In the genomic region with DNA sequence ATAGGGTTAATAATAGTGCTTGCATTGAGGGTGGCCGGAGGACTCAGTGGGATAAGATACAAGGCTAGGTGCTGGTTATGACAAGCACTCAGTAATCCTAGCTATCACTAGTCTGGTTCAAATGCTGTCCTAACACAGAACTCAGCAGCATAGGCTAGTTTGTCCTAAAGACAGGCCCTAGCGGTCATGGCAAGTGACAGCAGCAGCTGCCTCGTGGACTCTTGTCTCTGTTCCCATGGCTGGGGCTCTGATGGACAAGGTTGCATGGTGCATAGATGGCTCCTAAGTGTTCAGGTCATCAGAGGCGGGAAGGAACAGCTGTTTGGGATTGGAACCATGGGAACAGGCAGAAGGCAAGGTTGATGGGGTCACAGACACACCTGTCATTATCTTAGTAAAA, we compare ENCODE assay signal across 2 cellular contexts.
TF ChIP-seq lines count a peak whose summit lies in the region.

No MANE protein-coding gene starts in this region.

TF ChIP-seq in GM23338, 12 proteins besides CTCF, POLR2A, EP300 and RAD21 (continues in another document):
- TF ChIP-seq EZH2 (IDR thresholded peaks at IDR 0.05; ENCODE audit: low read depth, unreplicated experiment) (no peak), STAT1 (IDR thresholded peaks at IDR 0.05; ENCODE audit: unreplicated experiment) (no peak), ZNF114 (CRISPR knock-in tag; IDR thresholded peaks at IDR 0.05) (no peak), JUNB (IDR thresholded peaks at IDR 0.05; ENCODE audit: unreplicated experiment) (no peak), EZH2phosphoT487 (IDR thresholded peaks at IDR 0.05; ENCODE audit: unreplicated experiment) (no peak), ZNF331 (CRISPR knock-in tag; IDR thresholded peaks at IDR 0.05; ENCODE audit: low read depth) (no peak), CREB1 (CRISPR knock-in tag; IDR thresholded peaks at IDR 0.05; ENCODE audit: low read depth) (no peak), NANOG (IDR thresholded peaks at IDR 0.05; ENCODE audit: borderline replicate concordance) (no peak), POLR2AphosphoS5 (IDR thresholded peaks at IDR 0.05; ENCODE audit: low read depth) (no peak)
- TF ChIP-seq, protein P1, sequence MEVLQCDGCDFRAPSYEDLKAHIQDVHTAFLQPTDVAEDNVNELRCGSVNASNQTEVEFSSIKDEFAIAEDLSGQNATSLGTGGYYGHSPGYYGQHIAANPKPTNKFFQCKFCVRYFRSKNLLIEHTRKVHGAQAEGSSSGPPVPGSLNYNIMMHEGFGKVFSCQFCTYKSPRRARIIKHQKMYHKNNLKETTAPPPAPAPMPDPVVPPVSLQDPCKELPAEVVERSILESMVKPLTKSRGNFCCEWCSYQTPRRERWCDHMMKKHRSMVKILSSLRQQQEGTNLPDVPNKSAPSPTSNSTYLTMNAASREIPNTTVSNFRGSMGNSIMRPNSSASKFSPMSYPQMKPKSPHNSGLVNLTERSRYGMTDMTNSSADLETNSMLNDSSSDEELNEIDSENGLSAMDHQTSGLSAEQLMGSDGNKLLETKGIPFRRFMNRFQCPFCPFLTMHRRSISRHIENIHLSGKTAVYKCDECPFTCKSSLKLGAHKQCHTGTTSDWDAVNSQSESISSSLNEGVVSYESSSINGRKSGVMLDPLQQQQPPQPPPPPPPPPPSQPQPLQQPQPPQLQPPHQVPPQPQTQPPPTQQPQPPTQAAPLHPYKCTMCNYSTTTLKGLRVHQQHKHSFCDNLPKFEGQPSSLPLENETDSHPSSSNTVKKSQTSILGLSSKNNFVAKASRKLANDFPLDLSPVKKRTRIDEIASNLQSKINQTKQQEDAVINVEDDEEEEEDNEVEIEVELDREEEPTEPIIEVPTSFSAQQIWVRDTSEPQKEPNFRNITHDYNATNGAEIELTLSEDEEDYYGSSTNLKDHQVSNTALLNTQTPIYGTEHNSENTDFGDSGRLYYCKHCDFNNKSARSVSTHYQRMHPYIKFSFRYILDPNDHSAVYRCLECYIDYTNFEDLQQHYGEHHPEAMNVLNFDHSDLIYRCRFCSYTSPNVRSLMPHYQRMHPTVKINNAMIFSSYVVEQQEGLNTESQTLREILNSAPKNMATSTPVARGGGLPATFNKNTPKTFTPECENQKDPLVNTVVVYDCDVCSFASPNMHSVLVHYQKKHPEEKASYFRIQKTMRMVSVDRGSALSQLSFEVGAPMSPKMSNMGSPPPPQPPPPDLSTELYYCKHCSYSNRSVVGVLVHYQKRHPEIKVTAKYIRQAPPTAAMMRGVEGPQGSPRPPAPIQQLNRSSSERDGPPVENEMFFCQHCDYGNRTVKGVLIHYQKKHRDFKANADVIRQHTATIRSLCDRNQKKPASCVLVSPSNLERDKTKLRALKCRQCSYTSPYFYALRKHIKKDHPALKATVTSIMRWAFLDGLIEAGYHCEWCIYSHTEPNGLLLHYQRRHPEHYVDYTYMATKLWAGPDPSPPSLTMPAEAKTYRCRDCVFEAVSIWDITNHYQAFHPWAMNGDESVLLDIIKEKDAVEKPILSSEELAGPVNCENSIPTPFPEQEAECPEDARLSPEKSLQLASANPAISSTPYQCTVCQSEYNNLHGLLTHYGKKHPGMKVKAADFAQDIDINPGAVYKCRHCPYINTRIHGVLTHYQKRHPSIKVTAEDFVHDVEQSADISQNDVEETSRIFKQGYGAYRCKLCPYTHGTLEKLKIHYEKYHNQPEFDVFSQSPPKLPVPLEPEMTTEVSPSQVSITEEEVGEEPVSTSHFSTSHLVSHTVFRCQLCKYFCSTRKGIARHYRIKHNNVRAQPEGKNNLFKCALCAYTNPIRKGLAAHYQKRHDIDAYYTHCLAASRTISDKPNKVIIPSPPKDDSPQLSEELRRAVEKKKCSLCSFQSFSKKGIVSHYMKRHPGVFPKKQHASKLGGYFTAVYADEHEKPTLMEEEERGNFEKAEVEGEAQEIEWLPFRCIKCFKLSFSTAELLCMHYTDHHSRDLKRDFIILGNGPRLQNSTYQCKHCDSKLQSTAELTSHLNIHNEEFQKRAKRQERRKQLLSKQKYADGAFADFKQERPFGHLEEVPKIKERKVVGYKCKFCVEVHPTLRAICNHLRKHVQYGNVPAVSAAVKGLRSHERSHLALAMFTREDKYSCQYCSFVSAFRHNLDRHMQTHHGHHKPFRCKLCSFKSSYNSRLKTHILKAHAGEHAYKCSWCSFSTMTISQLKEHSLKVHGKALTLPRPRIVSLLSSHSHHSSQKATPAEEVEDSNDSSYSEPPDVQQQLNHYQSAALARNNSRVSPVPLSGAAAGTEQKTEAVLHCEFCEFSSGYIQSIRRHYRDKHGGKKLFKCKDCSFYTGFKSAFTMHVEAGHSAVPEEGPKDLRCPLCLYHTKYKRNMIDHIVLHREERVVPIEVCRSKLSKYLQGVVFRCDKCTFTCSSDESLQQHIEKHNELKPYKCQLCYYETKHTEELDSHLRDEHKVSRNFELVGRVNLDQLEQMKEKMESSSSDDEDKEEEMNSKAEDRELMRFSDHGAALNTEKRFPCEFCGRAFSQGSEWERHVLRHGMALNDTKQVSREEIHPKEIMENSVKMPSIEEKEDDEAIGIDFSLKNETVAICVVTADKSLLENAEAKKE (CRISPR knock-in tag; IDR thresholded peaks at IDR 0.05), result no peak
- TF ChIP-seq, protein P2, sequence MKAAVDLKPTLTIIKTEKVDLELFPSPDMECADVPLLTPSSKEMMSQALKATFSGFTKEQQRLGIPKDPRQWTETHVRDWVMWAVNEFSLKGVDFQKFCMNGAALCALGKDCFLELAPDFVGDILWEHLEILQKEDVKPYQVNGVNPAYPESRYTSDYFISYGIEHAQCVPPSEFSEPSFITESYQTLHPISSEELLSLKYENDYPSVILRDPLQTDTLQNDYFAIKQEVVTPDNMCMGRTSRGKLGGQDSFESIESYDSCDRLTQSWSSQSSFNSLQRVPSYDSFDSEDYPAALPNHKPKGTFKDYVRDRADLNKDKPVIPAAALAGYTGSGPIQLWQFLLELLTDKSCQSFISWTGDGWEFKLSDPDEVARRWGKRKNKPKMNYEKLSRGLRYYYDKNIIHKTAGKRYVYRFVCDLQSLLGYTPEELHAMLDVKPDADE (IDR thresholded peaks at IDR 0.05), result no peak

TF ChIP-seq in H1, 55 proteins besides CTCF, POLR2A, EP300 and RAD21:
- TF ChIP-seq RBBP5 (IDR thresholded peaks at IDR 0.05; ENCODE audit: borderline replicate concordance, low read depth, low read length), result no peak
TF ChIP-seq in H1: peak in this region for 0.
